8 cellular contexts compared by ENCODE assay signal in genomic region chr17:39636927-39637736, GRCh38.
DNase-seq lines count a peak whose midpoint lies in the region; ATAC-seq and TF ChIP-seq lines count a peak whose summit lies in the region.

TSS of gene STARD3 (plus strand) at chr17:39637144. CDS start at chr17:39653532, 16,388 bp downstream.

- no peaks in the 10 kb centered on the region for H3K9me3 ChIP-seq in RWPE2 (ENCODE audit: severe bottlenecking)

- H3K4me1 Mint-ChIP-seq in nephron, result peaks cover 36% of the 10 kb centered on the region

- peak within 1 kb of the TSS; percentile 44 for H3K27ac ChIP-seq in RWPE2 (ENCODE audit: poor library complexity, severe bottlenecking)

- peaks cover 4% of the 10 kb centered on the region for H3K27me3 Mint-ChIP-seq in nephron (ENCODE audit: low read depth)

- no peaks in the 10 kb centered on the region for H3K36me3 ChIP-seq in RWPE2 (ENCODE audit: low read depth)

- peak; percentile 74 for ATAC-seq in GM21619 (IDR thresholded peaks at IDR 0.05; ENCODE audit: unreplicated experiment)
- ATAC-seq in RWPE2 (ENCODE audit: low read depth), result peak; percentile 89

- peak within 1 kb of the TSS; percentile 70 to 90 (median 88) for H3K27ac Mint-ChIP-seq in nephron

- peak; percentile 18 for TF ChIP-seq CTCF in RWPE2 (IDR thresholded peaks at IDR 0.05; ENCODE audit: poor library complexity, severe bottlenecking)
- TF ChIP-seq CTCF in fibroblast of pulmonary artery (IDR thresholded peaks at IDR 0.05; ENCODE audit: low read length, missing control alignments), result no peak
- TF ChIP-seq CTCF in nephron (IDR thresholded peaks at IDR 0.05; ENCODE audit: unreplicated experiment in 3 of 3), result peak in 2 of 3 experiments; percentile 9 to 29

- DNase-seq in DMS53 (lab: John Stamatoyannopoulos, UW), result peak; percentile 92
- peak; percentile 71 to 72 for DNase-seq in Kasumi-1 (lab: John Stamatoyannopoulos, UW)
- DNase-seq in RWPE2 (ENCODE audit: low spot score), result peak; percentile 86
- DNase-seq in activated T-helper 9 cell treated with anti-CD3 and anti-CD28 coated beads, Interleukin-2, amount 50 U/mL, for 16 hours (ENCODE audit: low read depth), result peak; percentile 86
- DNase-seq in fibroblast of pulmonary artery (ENCODE audit: low read depth), result peak; percentile 88
- DNase-seq in stimulated activated naive CD4-positive, alpha-beta T cell treated with Interleukin-2 at 50 U/mL for 16 hours (lab: John Stamatoyannopoulos, UW), result peak; percentile 90

- H3K4me3 ChIP-seq in RWPE2 (ENCODE audit: severe bottlenecking) (peak within 1 kb of the TSS; percentile 72), fibroblast of pulmonary artery (replicated peaks; ENCODE audit: low read depth, low read length) (peak within 1 kb of the TSS; percentile 97)

- no peaks in the 10 kb centered on the region for H3K4me1 ChIP-seq in RWPE2 (ENCODE audit: insufficient read depth, poor library complexity, severe bottlenecking)

- H3K9me3 Mint-ChIP-seq in nephron, result no peaks in the 10 kb centered on the region

- peak within 1 kb of the TSS; percentile 93 to 94 (median 93) for H3K4me3 Mint-ChIP-seq in nephron

- H3K36me3 Mint-ChIP-seq in nephron (ENCODE audit: low read depth), result no peaks in the 10 kb centered on the region

- H3K27me3 ChIP-seq in RWPE2 (ENCODE audit: insufficient read depth, poor library complexity, severe bottlenecking), result no peaks in the 10 kb centered on the region

Comparison
In these comparisons a context has a peak if more than half of its experiments do, and no peak if none do; other contexts are left out.
1. Peak in every context shown above with its lines: DNase-seq, ATAC-seq, H3K4me3 ChIP-seq and H3K27ac ChIP-seq.